ENCODE assay signal across 9 cellular contexts in genomic region chr5:17343675-17344074, GRCh38.
A peak's percentile ranks its signal among the peaks of the same experiment; 100 is the strongest.
DNase-seq lines count a peak whose midpoint lies in the region; ATAC-seq, FAIRE-seq and TF ChIP-seq lines count a peak whose summit lies in the region.
"Had no signal": no experiment of that assay in that cellular context is flagged by ENCODE, and none has a peak within 500 bp of the region (broad histone marks: within the 10 kb centered on the region; RNA-seq: fewer than 3 reads in every experiment).

No MANE protein-coding gene starts in this region.

- no peaks in the 10 kb centered on the region for H3K36me3 Mint-ChIP-seq in naive thymus-derived CD8-positive, alpha-beta T cell

- H3K27me3 ChIP-seq in psoas muscle (ENCODE audit: insufficient read depth in 3 of 3, low read length in 2 of 3), result no peaks in the 10 kb centered on the region

- POLR2A ChIA-PET in naive thymus-derived CD8-positive, alpha-beta T cell (lab: Charles Lee), result no interaction called here

- no peaks in the 10 kb centered on the region for H3K9me3 ChIP-seq in psoas muscle

- H3K4me1 Mint-ChIP-seq in naive thymus-derived CD8-positive, alpha-beta T cell, result no peaks in the 10 kb centered on the region

- DNase-seq in ELR (ENCODE audit: low read depth) (peak; percentile 76), HTR-8/SVneo (ENCODE audit: insufficient read length, low spot score) (peak; percentile 83), epithelial cell of proximal tubule (ENCODE audit: low read depth) (peak; percentile 35), psoas muscle (no peak)
- no peak for DNase-seq in stimulated activated CD4-positive, alpha-beta T cell treated with anti-CD3 and anti-CD28 coated beads, Interleukin-2, amount 100 ng/mL, for 24 hours
- DNase-seq in naive thymus-derived CD8-positive, alpha-beta T cell, result no peak
- DNase-seq in stimulated activated naive CD8-positive, alpha-beta T cell treated with anti-CD3 and anti-CD28 coated beads, Interleukin-15, Interleukin-2, amounts not matched to agents 100 U/mL and 50 U/mL, for 24 hours, result no peak

- H3K4me1 ChIP-seq in psoas muscle, result no peaks in the 10 kb centered on the region

- H3K27ac Mint-ChIP-seq in naive thymus-derived CD8-positive, alpha-beta T cell, result no peak overlapping the region

- no peaks in the 10 kb centered on the region for H3K36me3 ChIP-seq in psoas muscle (ENCODE audit: insufficient read depth in 1 of 2, low read depth in 1 of 2)

- peak; percentile 16 for FAIRE-seq in HTR-8/SVneo (lab: Jason Lieb, UNC)
- FAIRE-seq: islet of Langerhans had no signal

- H3K4me3 ChIP-seq in epithelial cell of proximal tubule (ENCODE audit: low read depth, low read length), result no peak overlapping the region
- H3K4me3 ChIP-seq in psoas muscle, result no peak overlapping the region

- WGBS in psoas muscle, 3 donors, result 35 to 50% (median 46%) methylated on average over 2 of the region's 2 CpGs

- ATAC-seq in GM21576 (IDR thresholded peaks at IDR 0.05; ENCODE audit: unreplicated experiment), result peak; percentile 96
- ATAC-seq in psoas muscle, result no peak
- ATAC-seq in naive thymus-derived CD8-positive, alpha-beta T cell, result no peak
- no peak for ATAC-seq in stimulated activated naive CD8-positive, alpha-beta T cell treated with anti-CD3 and anti-CD28 coated beads, Interleukin-15, Interleukin-2, amounts not matched to agents 100 U/mL and 50 U/mL, for 24 hours

- H3K9me3 Mint-ChIP-seq in naive thymus-derived CD8-positive, alpha-beta T cell, result peaks cover 0 to 17% (median 9%) of the 10 kb centered on the region in 9 donors

- no peak overlapping the region for H3K4me3 Mint-ChIP-seq in naive thymus-derived CD8-positive, alpha-beta T cell

- H3K27me3 Mint-ChIP-seq in naive thymus-derived CD8-positive, alpha-beta T cell, result no peaks in the 10 kb centered on the region

- H3K27ac ChIP-seq in psoas muscle, result no peak overlapping the region

- intact Hi-C loops in psoas muscle (cut with DNase I), result no loop called here

- TF ChIP-seq CTCF in epithelial cell of proximal tubule (conservative IDR thresholded peaks at IDR 0.05; ENCODE audit: low read depth, low read length), result no peak
- TF ChIP-seq CTCF in psoas muscle (IDR thresholded peaks at IDR 0.05), result no peak

Comparison
In these comparisons a context has a peak if more than half of its experiments do, and no peak if none do; other contexts are left out.
1. DNase-seq: peak in ELR (single experiment), HTR-8/SVneo (single experiment) and epithelial cell of proximal tubule (single experiment); none in stimulated activated CD4-positive, alpha-beta T cell treated with anti-CD3 and anti-CD28 coated beads, Interleukin-2, amount 100 ng/mL, for 24 hours (0 of 2), psoas muscle (0 of 2), naive thymus-derived CD8-positive, alpha-beta T cell (0 of 10) and stimulated activated naive CD8-positive, alpha-beta T cell treated with anti-CD3 and anti-CD28 coated beads, Interleukin-15, Interleukin-2, amounts not matched to agents 100 U/mL and 50 U/mL, for 24 hours (single experiment).